ENCODE assay signal across 1 cellular context in genomic region chr12:1117970-1118563, GRCh38.
TF ChIP-seq lines count a peak whose summit lies in the region.

No MANE protein-coding gene starts in this region.

TF ChIP-seq in HEK293, 187 proteins besides CTCF, POLR2A, EP300 and RAD21 (continued from another document):
- TF ChIP-seq ZBTB11 (tag by site-specific recombination; conservative IDR thresholded peaks at IDR 0.05; ENCODE audit: low read depth) (no peak), EGR2 (tag by site-specific recombination; IDR thresholded peaks at IDR 0.05; ENCODE audit: low read depth) (no peak), SP7 (tag by site-specific recombination; IDR thresholded peaks at IDR 0.05) (0 out of 2 replicates have a peak, but pooled peaks have one; percentile 46), ZEB2 (tag by site-specific recombination; IDR thresholded peaks at IDR 0.05) (0 out of 2 replicates have a peak, but pooled peaks have one; percentile 21), ZNF335 (tag by site-specific recombination; conservative IDR thresholded peaks at IDR 0.05) (no peak), TCF7L2 (IDR thresholded peaks at IDR 0.05; ENCODE audit: borderline replicate concordance, low read depth, low read length) (no peak), ZNF394 (tag by site-specific recombination; IDR thresholded peaks at IDR 0.05; ENCODE audit: borderline replicate concordance) (no peak), PRDM2 (tag by site-specific recombination; IDR thresholded peaks at IDR 0.05; ENCODE audit: borderline replicate concordance) (no peak), SP3 (tag by site-specific recombination; IDR thresholded peaks at IDR 0.05) (no peak), ZNF23 (tag by site-specific recombination; IDR thresholded peaks at IDR 0.05; ENCODE audit: borderline replicate concordance) (no peak), ZNF510 (tag by site-specific recombination; IDR thresholded peaks at IDR 0.05; ENCODE audit: insufficient replicate concordance) (no peak), ZBTB8A (tag by site-specific recombination; IDR thresholded peaks at IDR 0.05) (no peak), ZNF221 (tag by site-specific recombination; IDR thresholded peaks at IDR 0.05; ENCODE audit: borderline replicate concordance) (no peak), ZSCAN4 (tag by site-specific recombination; IDR thresholded peaks at IDR 0.05) (0 out of 2 replicates have a peak, but pooled peaks have one; percentile 23), PRDM6 (tag by site-specific recombination; IDR thresholded peaks at IDR 0.05) (no peak), KLF10 (tag by site-specific recombination; IDR thresholded peaks at IDR 0.05) (0 out of 2 replicates have a peak, but pooled peaks have one; percentile 22), ZNF184 (tag by site-specific recombination; IDR thresholded peaks at IDR 0.05) (no peak), ZNF501 (tag by site-specific recombination; IDR thresholded peaks at IDR 0.05) (no peak; the same call in 1 of the 2 replicates), ZNF473 (tag by site-specific recombination; IDR thresholded peaks at IDR 0.05) (no peak), ZXDB (tag by site-specific recombination; IDR thresholded peaks at IDR 0.05) (no peak), HIC1 (tag by site-specific recombination; IDR thresholded peaks at IDR 0.05) (no peak), ZBTB48 (tag by site-specific recombination; IDR thresholded peaks at IDR 0.05) (no peak), ZNF677 (tag by site-specific recombination; IDR thresholded peaks at IDR 0.05) (no peak), ZNF391 (tag by site-specific recombination; IDR thresholded peaks at IDR 0.05; ENCODE audit: borderline replicate concordance, low read depth) (no peak), ZNF654 (tag by site-specific recombination; IDR thresholded peaks at IDR 0.05; ENCODE audit: low read depth) (peak; percentile 98), GLIS2 (tag by site-specific recombination; IDR thresholded peaks at IDR 0.05) (no peak)
- TF ChIP-seq, protein P1, sequence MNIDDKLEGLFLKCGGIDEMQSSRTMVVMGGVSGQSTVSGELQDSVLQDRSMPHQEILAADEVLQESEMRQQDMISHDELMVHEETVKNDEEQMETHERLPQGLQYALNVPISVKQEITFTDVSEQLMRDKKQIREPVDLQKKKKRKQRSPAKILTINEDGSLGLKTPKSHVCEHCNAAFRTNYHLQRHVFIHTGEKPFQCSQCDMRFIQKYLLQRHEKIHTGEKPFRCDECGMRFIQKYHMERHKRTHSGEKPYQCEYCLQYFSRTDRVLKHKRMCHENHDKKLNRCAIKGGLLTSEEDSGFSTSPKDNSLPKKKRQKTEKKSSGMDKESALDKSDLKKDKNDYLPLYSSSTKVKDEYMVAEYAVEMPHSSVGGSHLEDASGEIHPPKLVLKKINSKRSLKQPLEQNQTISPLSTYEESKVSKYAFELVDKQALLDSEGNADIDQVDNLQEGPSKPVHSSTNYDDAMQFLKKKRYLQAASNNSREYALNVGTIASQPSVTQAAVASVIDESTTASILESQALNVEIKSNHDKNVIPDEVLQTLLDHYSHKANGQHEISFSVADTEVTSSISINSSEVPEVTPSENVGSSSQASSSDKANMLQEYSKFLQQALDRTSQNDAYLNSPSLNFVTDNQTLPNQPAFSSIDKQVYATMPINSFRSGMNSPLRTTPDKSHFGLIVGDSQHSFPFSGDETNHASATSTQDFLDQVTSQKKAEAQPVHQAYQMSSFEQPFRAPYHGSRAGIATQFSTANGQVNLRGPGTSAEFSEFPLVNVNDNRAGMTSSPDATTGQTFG (tag by site-specific recombination; IDR thresholded peaks at IDR 0.05; ENCODE audit: borderline replicate concordance) = no peak
- TF ChIP-seq, protein P2, sequence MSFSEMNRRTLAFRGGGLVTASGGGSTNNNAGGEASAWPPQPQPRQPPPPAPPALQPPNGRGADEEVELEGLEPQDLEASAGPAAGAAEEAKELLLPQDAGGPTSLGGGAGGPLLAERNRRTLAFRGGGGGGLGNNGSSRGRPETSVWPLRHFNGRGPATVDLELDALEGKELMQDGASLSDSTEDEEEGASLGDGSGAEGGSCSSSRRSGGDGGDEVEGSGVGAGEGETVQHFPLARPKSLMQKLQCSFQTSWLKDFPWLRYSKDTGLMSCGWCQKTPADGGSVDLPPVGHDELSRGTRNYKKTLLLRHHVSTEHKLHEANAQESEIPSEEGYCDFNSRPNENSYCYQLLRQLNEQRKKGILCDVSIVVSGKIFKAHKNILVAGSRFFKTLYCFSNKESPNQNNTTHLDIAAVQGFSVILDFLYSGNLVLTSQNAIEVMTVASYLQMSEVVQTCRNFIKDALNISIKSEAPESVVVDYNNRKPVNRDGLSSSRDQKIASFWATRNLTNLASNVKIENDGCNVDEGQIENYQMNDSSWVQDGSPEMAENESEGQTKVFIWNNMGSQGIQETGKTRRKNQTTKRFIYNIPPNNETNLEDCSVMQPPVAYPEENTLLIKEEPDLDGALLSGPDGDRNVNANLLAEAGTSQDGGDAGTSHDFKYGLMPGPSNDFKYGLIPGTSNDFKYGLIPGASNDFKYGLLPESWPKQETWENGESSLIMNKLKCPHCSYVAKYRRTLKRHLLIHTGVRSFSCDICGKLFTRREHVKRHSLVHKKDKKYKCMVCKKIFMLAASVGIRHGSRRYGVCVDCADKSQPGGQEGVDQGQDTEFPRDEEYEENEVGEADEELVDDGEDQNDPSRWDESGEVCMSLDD (tag by site-specific recombination; IDR thresholded peaks at IDR 0.05) = no peak
- TF ChIP-seq, protein P3, sequence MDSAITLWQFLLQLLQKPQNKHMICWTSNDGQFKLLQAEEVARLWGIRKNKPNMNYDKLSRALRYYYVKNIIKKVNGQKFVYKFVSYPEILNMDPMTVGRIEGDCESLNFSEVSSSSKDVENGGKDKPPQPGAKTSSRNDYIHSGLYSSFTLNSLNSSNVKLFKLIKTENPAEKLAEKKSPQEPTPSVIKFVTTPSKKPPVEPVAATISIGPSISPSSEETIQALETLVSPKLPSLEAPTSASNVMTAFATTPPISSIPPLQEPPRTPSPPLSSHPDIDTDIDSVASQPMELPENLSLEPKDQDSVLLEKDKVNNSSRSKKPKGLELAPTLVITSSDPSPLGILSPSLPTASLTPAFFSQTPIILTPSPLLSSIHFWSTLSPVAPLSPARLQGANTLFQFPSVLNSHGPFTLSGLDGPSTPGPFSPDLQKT (IDR thresholded peaks at IDR 0.05; ENCODE audit: borderline replicate concordance, low read depth, low read length) = no peak
TF ChIP-seq in HEK293: peak in this region for 7.
